In genomic region chr19:44315883-44316282, GRCh38 we compare ENCODE assay signal across 22 cellular contexts. TPM values are rescaled to one million over a fixed set of nuclear protein-coding genes. Genes with fewer than 3 reads are reported as not detected.
DNase-seq lines count a peak whose midpoint lies in the region; ATAC-seq, FAIRE-seq and TF ChIP-seq lines count a peak whose summit lies in the region.
"Had no signal": no experiment of that assay in that cellular context is flagged by ENCODE, and none has a peak within 500 bp of the region (broad histone marks: within the 10 kb centered on the region; RNA-seq: fewer than 3 reads in every experiment).

No MANE protein-coding gene starts in this region.

- H3K36me3 Mint-ChIP-seq in activated CD8-positive, alpha-beta memory T cell treated with anti-CD3 and anti-CD28 coated beads, Interleukin-2, amount 10 ng/mL, durations not matched to agents 7 days and 5 days, result peaks cover 3% of the 10 kb centered on the region

- H3K4me3 ChIP-seq in HEK293 (ENCODE audit: low read depth, low read length), result no peak overlapping the region
- no peak overlapping the region for H3K4me3 ChIP-seq in K562
- no peak overlapping the region for H3K4me3 ChIP-seq in fibroblast of the aortic adventitia (ENCODE audit: low read depth, low read length)
- H3K4me3 ChIP-seq: BLaER1 treated with 17β-estradiol and CSF1 and Interleukin-3, amounts not matched to agents 10 nM and 100 nM; GM12878; GM23248; HAP-1 had no signal

- no peaks in the 10 kb centered on the region for H3K27me3 ChIP-seq in K562 (ENCODE audit: control insufficient read depth in 2 of 2, insufficient read depth in 2 of 2, low read length in 2 of 2)
- H3K27me3 ChIP-seq: BLaER1 treated with 17β-estradiol and CSF1 and Interleukin-3, amounts not matched to agents 10 nM and 100 nM had no signal

- peaks cover 9% of the 10 kb centered on the region for H3K9me3 Mint-ChIP-seq in activated CD8-positive, alpha-beta memory T cell treated with anti-CD3 and anti-CD28 coated beads, Interleukin-2, amount 10 ng/mL, durations not matched to agents 7 days and 5 days (ENCODE audit: low read depth)

- TF ChIP-seq RAD21 in K562 (CRISPR knock-in tag; conservative IDR thresholded peaks at IDR 0.05 in 1 of 2, IDR thresholded peaks at IDR 0.05 in 1 of 2), result no peak

- H3K27ac Mint-ChIP-seq in activated CD8-positive, alpha-beta memory T cell treated with anti-CD3 and anti-CD28 coated beads, Interleukin-2, amount 10 ng/mL, durations not matched to agents 7 days and 5 days, result no peak overlapping the region
- H3K27ac Mint-ChIP-seq: B cell; CD8-positive, alpha-beta T cell had no signal

- no peak overlapping the region for H2AFZ ChIP-seq in K562 (ENCODE audit: low read depth, low read length)
- H2AFZ ChIP-seq: GM23248 had no signal

- WGBS in K562 (ENCODE audit: insufficient coverage, low coverage, missing lambda C conversion rate), result 3% methylated on average over 2 of the region's 2 CpGs

- no peak overlapping the region for H3K4me3 Mint-ChIP-seq in activated CD8-positive, alpha-beta memory T cell treated with anti-CD3 and anti-CD28 coated beads, Interleukin-2, amount 10 ng/mL, durations not matched to agents 7 days and 5 days
- H3K4me3 Mint-ChIP-seq: B cell; CD8-positive, alpha-beta T cell had no signal

- in situ Hi-C loops in K562 (cut with MboI), result no loop called here

- CTCF ChIA-PET in HEK293 (lab: Yijun Ruan, JAX), result no interaction called here
- CTCF ChIA-PET in K562 (lab: Yijun Ruan, JAX; ENCODE audit: low intra/inter-chr PET ratio), result no interaction called here
- CTCF ChIA-PET in activated CD8-positive, alpha-beta memory T cell treated with anti-CD3 and anti-CD28 coated beads, Interleukin-2, amount 10 ng/mL, durations not matched to agents 7 days and 5 days (lab: Charles Lee), result no interaction called here

- POLR2A ChIA-PET in HEK293 (lab: Yijun Ruan, JAX) (interaction anchor here (0.5 kb wide), 1 partner anchor 321 kb away, joined by 3 read pairs; no protein-coding TSS in a partner anchor), K562 (lab: Yijun Ruan, JAX) (no interaction called here)

- H3K27ac ChIP-seq in HEK293 (ENCODE audit: extremely low read depth, low read depth, low read length) (no peak overlapping the region), K562 (ENCODE audit: extremely low read depth, low read depth, low read length) (no peak overlapping the region)
- H3K27ac ChIP-seq: BLaER1 treated with 17β-estradiol and CSF1 and Interleukin-3, amounts not matched to agents 10 nM and 100 nM; GM23248; HL-60 had no signal

- H3K79me2 ChIP-seq in K562 (ENCODE audit: control insufficient read depth, insufficient read depth, low read length), result no peaks in the 10 kb centered on the region

- H3K36me3 ChIP-seq in HEK293 (ENCODE audit: control insufficient read depth in 2 of 2, insufficient read depth in 1 of 2, low read length in 2 of 2) (no peaks in the 10 kb centered on the region), K562 (ENCODE audit: control insufficient read depth, insufficient read depth, low read length) (no peaks in the 10 kb centered on the region)
- H3K36me3 ChIP-seq: BLaER1 treated with 17β-estradiol and CSF1 and Interleukin-3, amounts not matched to agents 10 nM and 100 nM; HAP-1 had no signal

- peaks cover 4% of the 10 kb centered on the region; the same call in 1 of the 2 replicates for H3K4me1 ChIP-seq in HEK293 (ENCODE audit: control insufficient read depth, insufficient read depth, low read length)
- no peaks in the 10 kb centered on the region for H3K4me1 ChIP-seq in K562 (replicated peaks in 1 of 2; ENCODE audit: control insufficient read depth in 2 of 2, insufficient read depth in 2 of 2, low read length in 2 of 2)
- H3K4me1 ChIP-seq: HAP-1 had no signal

- no peak for TF ChIP-seq CTCF in HEK293 (tag by site-specific recombination; IDR thresholded peaks at IDR 0.05)
- no peak for TF ChIP-seq CTCF in K562 (IDR thresholded peaks at IDR 0.05 in 2 of 3, conservative IDR thresholded peaks at IDR 0.05 in 1 of 3; ENCODE audit: insufficient read depth in 2 of 3, low read depth in 1 of 3, low read length in 3 of 3)
- TF ChIP-seq CTCF in fibroblast of the aortic adventitia (IDR thresholded peaks at IDR 0.05; ENCODE audit: insufficient read depth, low read length), result no peak

- no TSS peak for BruUV-seq in K562 (replicated peaks; lab: Mats Ljungman, UMichigan)

- intact Hi-C loops in K562 (cut with micrococcal nuclease), result no loop called here

- no peak for FAIRE-seq in K562 (lab: Jason Lieb, UNC)
- FAIRE-seq: GM12878, GM19239 had no signal

- H3K9me1 ChIP-seq in K562 (ENCODE audit: control insufficient read depth, insufficient read depth, low read length), result no peaks in the 10 kb centered on the region

- peaks cover 9% of the 10 kb centered on the region for H3K9me3 ChIP-seq in HEK293 (ENCODE audit: control insufficient read depth, insufficient read depth, low read depth, low read length)
- no peaks in the 10 kb centered on the region for H3K9me3 ChIP-seq in K562 (replicated peaks; ENCODE audit: control insufficient read depth, insufficient read depth, low read depth, low read length)
- H3K9me3 ChIP-seq: HAP-1 had no signal

- H3K9ac ChIP-seq in K562 (ENCODE audit: insufficient read depth in 1 of 2, low read depth in 2 of 2, low read length in 2 of 2), result no peak overlapping the region
- H3K9ac ChIP-seq: BLaER1 treated with 17β-estradiol and CSF1 and Interleukin-3, amounts not matched to agents 10 nM and 100 nM; GM23248 had no signal

- H3K27me3 Mint-ChIP-seq in activated CD8-positive, alpha-beta memory T cell treated with anti-CD3 and anti-CD28 coated beads, Interleukin-2, amount 10 ng/mL, durations not matched to agents 7 days and 5 days, result no peaks in the 10 kb centered on the region

- H3K4me2 ChIP-seq in K562 (ENCODE audit: insufficient read depth, low read length), result no peak overlapping the region
- H3K4me2 ChIP-seq: BLaER1 treated with 17β-estradiol and CSF1 and Interleukin-3, amounts not matched to agents 10 nM and 100 nM had no signal

- no peak for TF ChIP-seq EP300 in K562 (IDR thresholded peaks at IDR 0.05; ENCODE audit: low read length)

- H3K4me1 Mint-ChIP-seq in activated CD8-positive, alpha-beta memory T cell treated with anti-CD3 and anti-CD28 coated beads, Interleukin-2, amount 10 ng/mL, durations not matched to agents 7 days and 5 days, result no peaks in the 10 kb centered on the region

- DNase-seq in NCI-H226 (peak; percentile 27), K562 (ENCODE audit: extremely low read depth in 1 of 4, low spot score in 3 of 4) (no peak), fibroblast of the aortic adventitia (ENCODE audit: low read depth) (peak; percentile 20), LoVo (ENCODE audit: low spot score) (no peak), NCI-H187 (lab: John Stamatoyannopoulos, UW) (no peak)
- DNase-seq in activated CD8-positive, alpha-beta memory T cell treated with anti-CD3 and anti-CD28 coated beads, Interleukin-2, amount 10 ng/mL, durations not matched to agents 7 days and 5 days, result no peak
- DNase-seq: CD8-positive, alpha-beta T cell; DMS 273 treated with DMSO at 0.1 percent for 48 hours; DMS53; DND-41; EL; GM23248; IMR-90 had no signal

- ATAC-seq in K562, result no peak
- no peak for ATAC-seq in activated CD8-positive, alpha-beta memory T cell treated with anti-CD3 and anti-CD28 coated beads, Interleukin-2, amount 10 ng/mL, durations not matched to agents 7 days and 5 days
- ATAC-seq: CD8-positive, alpha-beta T cell; GM12878 had no signal

- TF ChIP-seq POLR2A in K562 (conservative IDR thresholded peaks at IDR 0.05), result no peak

- H4K20me1 ChIP-seq in K562 (replicated peaks; ENCODE audit: control insufficient read depth, insufficient read depth, low read length), result no peaks in the 10 kb centered on the region
- H4K20me1 ChIP-seq: BLaER1 treated with 17β-estradiol and CSF1 and Interleukin-3, amounts not matched to agents 10 nM and 100 nM had no signal

RNA-seq across cellular contexts. Expression of gene ZNF235, which starts 11.1 kb away (rescaled TPM):
- 12.2 and 23.4 TPM in 2 replicates for total RNA-seq in K562 (2011; cell fraction: chromatin; rRNA removed; ENCODE audit: low replicate concordance)
- total RNA-seq in K562 (2011; cell fraction: nucleolus; rRNA removed), result 8.7 and 13.0 TPM in 2 replicates
- 11.6 and 17.9 TPM in 2 replicates for total RNA-seq in K562 (2011; cell fraction: nucleoplasm; rRNA removed)
- total RNA-seq in K562 (2014; rRNA removed) (0.68 and 1.9 TPM in 2 replicates), K562 (2014; rRNA removed; fragmentation: Illumina TruSeq; extraction: Trizol) (2.4 and 2.5 TPM in 2 replicates), K562 (2015; rRNA removed; fragmentation: Illumina TruSeq; extraction: Trizol) (2.0 and 2.2 TPM in 2 replicates), K562 (2021) (1.1 TPM in 2 replicates), fibroblast of the aortic adventitia (ENCODE audit: low replicate concordance) (1.4 and 4.9 TPM in 2 replicates)
- polyA plus RNA-seq in K562 (2011; rRNA removed) (1.0 and 2.9 TPM in 2 replicates), K562 (2014; fragmentation: Illumina TruSeq; extraction: Trizol) (1.1 and 1.7 TPM in 2 replicates), K562 (2014; fragmentation: Nextera tagmentation; extraction: Ambion mirVana) (1 to 10 TPM in 1 of 2 experiments, under 1 TPM in 1; 0.99 to 1.3 TPM), K562 (2014; rRNA removed) (0.38 and 0.88 TPM in 2 replicates)
- 0.58 and 0.61 TPM in 2 replicates for polyA plus RNA-seq in K562 (2011; cell fraction: cytosol; rRNA removed)
- polyA plus RNA-seq in K562 (2011; cell fraction: nucleus; rRNA removed), result 1.9 and 4.9 TPM in 2 replicates
- polyA plus RNA-seq in K562 (2012), result 1.2 and 1.8 TPM in 2 replicates
- 2.7 and 6.8 TPM in 2 replicates for polyA minus RNA-seq in K562 (2011; rRNA and poly(A)+ RNA removed)
- 1.9 TPM in 1 of 2 replicates, not detected in the other for polyA minus RNA-seq in K562 (2011; cell fraction: cytosol; rRNA and poly(A)+ RNA removed)
- polyA minus RNA-seq in K562 (2011; cell fraction: nucleus; rRNA and poly(A)+ RNA removed), result 3.6 and 5.8 TPM in 2 replicates
- total RNA-seq in activated CD8-positive, alpha-beta memory T cell treated with anti-CD3 and anti-CD28 coated beads, Interleukin-2, amount 10 ng/mL, durations not matched to agents 7 days and 5 days, result 1 to 10 TPM; 6.8 to 7.1 TPM

RNA-seq across cellular contexts. Expression of gene ZNF112, which starts 40.6 kb away (rescaled TPM):
- 0.53 and 2.6 TPM in 2 replicates for total RNA-seq in K562 (2011; cell fraction: chromatin; rRNA removed; ENCODE audit: low replicate concordance)
- 0.67 and 0.79 TPM in 2 replicates for total RNA-seq in K562 (2011; cell fraction: nucleolus; rRNA removed)
- total RNA-seq in K562 (2011; cell fraction: nucleoplasm; rRNA removed), result 0.99 and 1.6 TPM in 2 replicates
- total RNA-seq in K562 (2014; rRNA removed) (0.45 and 0.68 TPM in 2 replicates), K562 (2014; rRNA removed; fragmentation: Illumina TruSeq; extraction: Trizol) (0.84 and 0.89 TPM in 2 replicates), K562 (2015; rRNA removed; fragmentation: Illumina TruSeq; extraction: Trizol) (0.94 and 1.3 TPM in 2 replicates), K562 (2021) (0.40 and 0.58 TPM in 2 replicates), fibroblast of the aortic adventitia (ENCODE audit: low replicate concordance) (5.8 and 8.7 TPM in 2 replicates)
- polyA plus RNA-seq in K562 (2011; rRNA removed) (0.30 and 0.61 TPM in 2 replicates), K562 (2014; fragmentation: Illumina TruSeq; extraction: Trizol) (0.62 and 0.95 TPM in 2 replicates), K562 (2014; fragmentation: Nextera tagmentation; extraction: Ambion mirVana) (under 1 TPM; 0.21 to 0.31 TPM), K562 (2014; rRNA removed) (0.40 and 0.58 TPM in 2 replicates)
- polyA plus RNA-seq in K562 (2011; cell fraction: cytosol; rRNA removed), result 0.03 and 0.06 TPM in 2 replicates
- 0.80 and 1.1 TPM in 2 replicates for polyA plus RNA-seq in K562 (2011; cell fraction: nucleus; rRNA removed)
- 0.47 and 0.84 TPM in 2 replicates for polyA plus RNA-seq in K562 (2012)
- 0.63 and 0.69 TPM in 2 replicates for polyA minus RNA-seq in K562 (2011; rRNA and poly(A)+ RNA removed)
- polyA minus RNA-seq in K562 (2011; cell fraction: cytosol; rRNA and poly(A)+ RNA removed), result not detected in 2 replicates
- polyA minus RNA-seq in K562 (2011; cell fraction: nucleus; rRNA and poly(A)+ RNA removed), result 0.94 and 1.00 TPM in 2 replicates
- not detected for total RNA-seq in activated CD8-positive, alpha-beta memory T cell treated with anti-CD3 and anti-CD28 coated beads, Interleukin-2, amount 10 ng/mL, durations not matched to agents 7 days and 5 days
- total RNA-seq: CD8-positive, alpha-beta T cell had no signal

RNA-seq across cellular contexts. Expression of gene ZNF233, which starts 56.2 kb away (rescaled TPM):
- 0.56 and 0.83 TPM in 2 replicates for total RNA-seq in K562 (2011; cell fraction: chromatin; rRNA removed; ENCODE audit: low replicate concordance)
- total RNA-seq in K562 (2011; cell fraction: nucleolus; rRNA removed), result 0.50 and 0.53 TPM in 2 replicates
- total RNA-seq in K562 (2011; cell fraction: nucleoplasm; rRNA removed), result 0.69 and 1.4 TPM in 2 replicates
- total RNA-seq in K562 (2014; rRNA removed) (0.08 and 0.14 TPM in 2 replicates), K562 (2014; rRNA removed; fragmentation: Illumina TruSeq; extraction: Trizol) (0.18 and 0.26 TPM in 2 replicates), K562 (2015; rRNA removed; fragmentation: Illumina TruSeq; extraction: Trizol) (0.14 and 0.15 TPM in 2 replicates), K562 (2021) (0.16 TPM in 1 of 2 replicates, not detected in the other), fibroblast of the aortic adventitia (ENCODE audit: low replicate concordance) (0.16 and 0.99 TPM in 2 replicates)
- polyA plus RNA-seq in K562 (2011; rRNA removed) (0.03 and 0.20 TPM in 2 replicates), K562 (2014; fragmentation: Illumina TruSeq; extraction: Trizol) (0.15 and 0.17 TPM in 2 replicates), K562 (2014; fragmentation: Nextera tagmentation; extraction: Ambion mirVana) (under 1 TPM; 0.23 to 0.28 TPM), K562 (2014; rRNA removed) (0.08 TPM in 2 replicates)
- 0.03 TPM in 1 of 2 replicates, not detected in the other for polyA plus RNA-seq in K562 (2011; cell fraction: cytosol; rRNA removed)
- 0.24 and 0.30 TPM in 2 replicates for polyA plus RNA-seq in K562 (2011; cell fraction: nucleus; rRNA removed)
- 0.23 and 0.42 TPM in 2 replicates for polyA plus RNA-seq in K562 (2012)
- polyA minus RNA-seq in K562 (2011; rRNA and poly(A)+ RNA removed), result 0.12 and 0.35 TPM in 2 replicates
- not detected in 2 replicates for polyA minus RNA-seq in K562 (2011; cell fraction: cytosol; rRNA and poly(A)+ RNA removed)
- polyA minus RNA-seq in K562 (2011; cell fraction: nucleus; rRNA and poly(A)+ RNA removed), result 0.27 TPM in 1 of 2 replicates, not detected in the other
- under 1 TPM; 0.23 to 0.91 TPM for total RNA-seq in activated CD8-positive, alpha-beta memory T cell treated with anti-CD3 and anti-CD28 coated beads, Interleukin-2, amount 10 ng/mL, durations not matched to agents 7 days and 5 days
- total RNA-seq: A172; CD8-positive, alpha-beta T cell; G401 had no signal

Comparison
In these comparisons a context has a peak if more than half of its experiments do, and no peak if none do; other contexts are left out.
1. DNase-seq: peak in NCI-H226 (single experiment) and fibroblast of the aortic adventitia (single experiment); none in K562 (0 of 4), activated CD8-positive, alpha-beta memory T cell treated with anti-CD3 and anti-CD28 coated beads, Interleukin-2, amount 10 ng/mL, durations not matched to agents 7 days and 5 days (single experiment), LoVo (single experiment) and NCI-H187 (0 of 2).